Comparison of ENCODE assay signal across 8 cellular contexts in the genomic region with DNA sequence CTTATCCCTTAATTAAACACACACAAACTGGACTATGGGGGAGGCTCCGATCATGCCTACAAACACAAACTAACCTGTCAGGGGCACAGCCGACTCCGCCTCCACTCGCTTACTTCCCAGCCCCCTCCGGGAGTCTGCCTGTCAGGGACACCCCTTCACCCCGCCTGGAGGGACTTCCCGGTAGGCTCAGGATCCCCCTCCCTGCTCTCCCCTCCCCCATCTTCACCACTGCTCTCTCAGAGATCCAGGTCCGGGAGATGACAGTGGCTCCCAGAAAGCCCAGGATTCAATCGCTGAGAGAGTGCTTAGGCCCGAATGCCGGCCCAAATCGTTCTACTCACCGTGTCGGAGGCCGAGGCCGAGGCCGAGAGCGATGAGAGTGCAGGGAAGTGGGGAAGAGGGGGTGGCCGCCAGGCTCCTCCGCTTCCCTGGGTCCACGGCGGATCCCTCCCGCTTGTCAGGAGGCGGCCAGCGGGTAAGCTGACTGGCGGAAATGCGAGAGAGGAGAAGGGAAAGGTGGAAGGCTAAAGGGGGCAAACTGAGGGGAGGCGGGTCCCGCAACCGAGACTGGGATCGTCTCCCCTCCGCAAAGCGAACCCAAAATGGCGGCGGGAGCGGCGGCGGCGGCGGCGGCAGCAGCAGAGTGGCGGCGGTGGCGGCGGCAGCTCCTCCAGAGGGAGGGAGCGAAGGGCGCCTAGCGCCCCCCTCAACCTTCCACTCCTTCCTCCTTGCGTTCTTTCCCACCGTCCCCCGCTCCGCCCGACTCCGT. TPM values are rescaled to one million over a fixed set of nuclear protein-coding genes. Genes with fewer than 3 reads are reported as not detected.
DNase-seq lines count a peak whose midpoint lies in the region; ATAC-seq, FAIRE-seq and TF ChIP-seq lines count a peak whose summit lies in the region.
"Not testable (repeated sequence)": the region's sequence is repeated elsewhere in the genome, so short reads cannot be mapped to it uniquely, and the experiment has no call there.

No MANE protein-coding gene starts in this region.

- DNase-seq in GM12891 (ENCODE audit: insufficient read length, low spot score), result peak; percentile 30
- DNase-seq in NCI-H146 treated with DMSO at 0.1 percent for 48 hours (lab: John Stamatoyannopoulos, UW; ENCODE audit: unreplicated experiment), result peak; percentile 37
- DNase-seq in activated CD4-positive, alpha-beta T cell treated with anti-CD3 and anti-CD28 coated beads for 36 hours, result peak; percentile 83
- peak; percentile 37 to 55 (median 52) for DNase-seq in body of pancreas
- DNase-seq in hippocampal formation (lab: John Stamatoyannopoulos, UW), result peak; percentile 43 to 67
- DNase-seq in posterior cingulate gyrus, result peak in 7 of 10 donors; percentile 8 to 85 (median 46)
- peak in 43 of 49 donors; percentile 16 to 84 (median 51) for DNase-seq in substantia nigra (lab: John Stamatoyannopoulos, UW)

- H3K9me3 Mint-ChIP-seq in activated CD4-positive, alpha-beta T cell treated with anti-CD3 and anti-CD28 coated beads for 36 hours (ENCODE audit: low read depth), result not testable (repeated sequence)

- H3K27me3 ChIP-seq in body of pancreas, result not testable (repeated sequence)

- not testable (repeated sequence) for TF ChIP-seq CTCF in body of pancreas (IDR thresholded peaks at IDR 0.05)

- H3K36me3 Mint-ChIP-seq in activated CD4-positive, alpha-beta T cell treated with anti-CD3 and anti-CD28 coated beads for 36 hours (ENCODE audit: low read depth), result peaks cover 31% of the 10 kb centered on the region

- intact Hi-C loops in activated CD4-positive, alpha-beta T cell treated with anti-CD3 and anti-CD28 coated beads for 36 hours (cut with DNase I, micrococcal nuclease), result loop anchor here (1.0 to 10.0 kb wide), 12 partner anchors 26 to 895 kb away; a partner anchor contains a TSS
- intact Hi-C loops in body of pancreas (cut with DNase I); posterior cingulate gyrus (cut with DNase I): not testable (repeated sequence)

- H3K27me3 Mint-ChIP-seq in activated CD4-positive, alpha-beta T cell treated with anti-CD3 and anti-CD28 coated beads for 36 hours, result not testable (repeated sequence)

- ATAC-seq in HG02642 (IDR thresholded peaks at IDR 0.05; ENCODE audit: poor library complexity, unreplicated experiment) (peak; percentile 27), body of pancreas (peak; percentile 17)
- peak; percentile 26 for ATAC-seq in activated CD4-positive, alpha-beta T cell treated with anti-CD3 and anti-CD28 coated beads for 36 hours

- peaks cover 36% of the 10 kb centered on the region for H3K4me1 ChIP-seq in body of pancreas

- peaks cover 48% of the 10 kb centered on the region for H3K4me1 Mint-ChIP-seq in activated CD4-positive, alpha-beta T cell treated with anti-CD3 and anti-CD28 coated beads for 36 hours

- 0 to 1% methylated on average over 15 to 41 of the region's 54 CpGs for WGBS in body of pancreas, 2 donors

- peak overlapping the region; percentile 94 to 99 (median 96) for H3K27ac ChIP-seq in body of pancreas
- H3K27ac ChIP-seq in substantia nigra (ENCODE audit: low read depth, low read length, poor library complexity, severe bottlenecking), result peak overlapping the region; percentile 98

- POLR2A ChIA-PET in activated CD4-positive, alpha-beta T cell treated with anti-CD3 and anti-CD28 coated beads for 36 hours (lab: Charles Lee), result not testable (repeated sequence)

- peak overlapping the region; percentile 90 for H3K4me3 Mint-ChIP-seq in activated CD4-positive, alpha-beta T cell treated with anti-CD3 and anti-CD28 coated beads for 36 hours

- not testable (repeated sequence) for TF ChIP-seq POLR2A in GM12891 (IDR thresholded peaks at IDR 0.05; ENCODE audit: low read depth, low read length); body of pancreas (IDR thresholded peaks at IDR 0.05)

- H3K27ac Mint-ChIP-seq in activated CD4-positive, alpha-beta T cell treated with anti-CD3 and anti-CD28 coated beads for 36 hours, result peak overlapping the region; percentile 94

- CTCF ChIA-PET in activated CD4-positive, alpha-beta T cell treated with anti-CD3 and anti-CD28 coated beads for 36 hours (lab: Charles Lee), result not testable (repeated sequence)

- peak overlapping the region; percentile 77 to 99 for H3K4me3 ChIP-seq in body of pancreas

- H3K36me3 ChIP-seq in body of pancreas (replicated peaks in 1 of 2; ENCODE audit: insufficient read depth in 1 of 2, low read depth in 2 of 2), result not testable (repeated sequence)

- not testable (repeated sequence) for FAIRE-seq in GM12891 (lab: Jason Lieb, UNC)

- not testable (repeated sequence) for H3K9me3 ChIP-seq in body of pancreas

TF ChIP-seq in GM12891, 5 proteins besides CTCF, POLR2A, EP300 and RAD21:
- 0 out of 2 replicates have a peak, but pooled peaks have one; percentile 8 for TF ChIP-seq TAF1 (IDR thresholded peaks at IDR 0.05; ENCODE audit: low read depth, low read length)
TF ChIP-seq in GM12891: peak in this region for 1; not testable (repeated sequence) for 4.

RNA-seq across cellular contexts. Expression of a gene that starts 0.6 kb away (rescaled TPM):
- 7.4 TPM for polyA plus RNA-seq in GM12891 (2012; ENCODE audit: low read depth, missing spikeins)
- total RNA-seq in activated CD4-positive, alpha-beta T cell treated with anti-CD3 and anti-CD28 coated beads for 36 hours, result 10 to 100 TPM; 28.1 to 31.4 TPM
- 10 to 100 TPM; 34.0 to 51.4 TPM for total RNA-seq in body of pancreas

RNA-seq across cellular contexts. Expression of a gene that starts 48.0 kb away (rescaled TPM):
- polyA plus RNA-seq in GM12891 (2012; ENCODE audit: low read depth, missing spikeins), result 29.4 TPM
- total RNA-seq in activated CD4-positive, alpha-beta T cell treated with anti-CD3 and anti-CD28 coated beads for 36 hours, result 10 to 100 TPM; 56.8 to 62.1 TPM
- 10 to 100 TPM; 19.5 to 50.4 TPM for total RNA-seq in body of pancreas

Comparison
In these comparisons a context has a peak if more than half of its experiments do, and no peak if none do; other contexts are left out.
1. Peak in every context shown above with its lines: DNase-seq, ATAC-seq, H3K4me3 ChIP-seq and H3K27ac ChIP-seq.
2. DNase-seq: peak in every context shown above with its lines; median percentile 83 in activated CD4-positive, alpha-beta T cell treated with anti-CD3 and anti-CD28 coated beads for 36 hours; 55 in hippocampal formation; 52 in body of pancreas; 51 in substantia nigra; 46 in posterior cingulate gyrus; 37 in NCI-H146 treated with DMSO at 0.1 percent for 48 hours; 30 in GM12891.